Comparison of ENCODE assay signal across 8 cellular contexts in the genomic region with DNA sequence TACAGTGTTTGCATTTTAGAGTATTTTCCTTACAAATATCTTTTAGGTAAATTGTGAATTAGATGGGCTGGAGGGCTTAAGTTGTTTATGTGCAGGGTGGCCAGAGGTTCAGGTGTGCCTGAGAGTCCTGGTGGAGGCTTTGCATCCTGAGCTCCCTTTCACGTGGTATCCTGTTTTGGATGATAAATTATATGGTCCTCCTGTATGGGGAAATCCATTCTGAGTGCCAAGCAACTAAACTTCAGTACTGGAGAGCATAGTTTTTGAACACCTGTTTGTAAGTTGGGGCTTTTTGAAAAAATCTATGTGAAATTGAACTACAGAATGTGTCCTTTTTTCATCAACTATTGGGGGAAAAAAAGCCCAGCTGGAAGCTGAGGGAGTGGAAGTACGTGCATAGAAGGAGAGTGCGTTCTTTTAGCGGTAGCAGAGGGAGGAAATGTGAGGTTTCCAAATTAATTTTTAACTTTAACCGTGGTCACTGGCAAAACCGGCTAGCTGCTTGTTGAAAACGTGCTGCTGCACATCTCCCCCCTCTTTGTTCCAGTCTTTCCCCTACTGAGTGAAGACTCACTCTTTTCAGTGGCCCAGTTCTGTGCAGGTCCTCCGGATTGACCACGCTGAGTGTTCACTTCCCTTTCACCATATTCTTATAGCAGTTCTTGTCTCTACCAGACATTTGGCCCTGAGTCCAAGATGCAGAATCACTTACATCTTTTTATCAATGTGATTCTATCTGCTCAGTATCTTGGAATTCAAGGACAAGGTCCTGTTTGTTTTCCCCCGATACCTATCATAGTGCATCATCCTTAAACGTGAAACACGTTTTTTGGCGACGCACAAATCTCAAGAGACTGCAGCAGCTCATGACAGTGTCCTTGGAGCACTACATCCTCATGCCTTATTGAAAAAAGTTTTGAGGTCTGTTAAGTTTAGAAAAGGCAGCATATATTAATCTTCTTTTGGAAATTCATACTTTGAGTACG. TPM values are rescaled to one million over a fixed set of nuclear protein-coding genes. Genes with fewer than 3 reads are reported as not detected.
DNase-seq lines count a peak whose midpoint lies in the region; ATAC-seq lines count a peak whose summit lies in the region.

No MANE protein-coding gene starts in this region.

- peak; percentile 70 for ATAC-seq in GM18511 (IDR thresholded peaks at IDR 0.05; ENCODE audit: unreplicated experiment)
- ATAC-seq in GM21786 (IDR thresholded peaks at IDR 0.05; ENCODE audit: unreplicated experiment), result peak; percentile 46
- no peak for ATAC-seq in T-helper 17 cell
- no peak for ATAC-seq in naive B cell (ENCODE audit: low read depth in 2 of 2)
- no peak for ATAC-seq in GM19455 (IDR thresholded peaks at IDR 0.05; ENCODE audit: unreplicated experiment)

- H3K9me3 ChIP-seq in T-helper 17 cell (ENCODE audit: control insufficient read depth, low read length, poor library complexity, severe bottlenecking), result no peaks in the 10 kb centered on the region
- H3K9me3 ChIP-seq in SJCRH30 (replicated peaks), result no peaks in the 10 kb centered on the region

- peak overlapping the region; percentile 77 for H3K27ac Mint-ChIP-seq in T-helper 17 cell
- peak overlapping the region; percentile 35 to 87 (median 53) for H3K27ac Mint-ChIP-seq in naive B cell

- H3K4me3 Mint-ChIP-seq in T-helper 17 cell (peak overlapping the region; percentile 21), naive B cell (peak overlapping the region in 1 of 8 donors; percentile 37)

- DNase-seq in T-helper 17 cell (no peak), naive B cell (no peak), DMS153 (lab: John Stamatoyannopoulos, UW) (no peak), SJCRH30 (no peak)
- no peak for DNase-seq in activated CD4-positive, alpha-beta T cell treated with anti-CD3 and anti-CD28 coated beads, Interleukin-2, amount 50 U/mL, for 48 hours

- H3K27ac ChIP-seq in SJCRH30, result no peak overlapping the region

- H3K36me3 ChIP-seq in SJCRH30, result peaks cover 75% of the 10 kb centered on the region

- H3K27me3 ChIP-seq in SJCRH30, result no peaks in the 10 kb centered on the region

- H3K27me3 Mint-ChIP-seq in T-helper 17 cell (no peaks in the 10 kb centered on the region), naive B cell (no peaks in the 10 kb centered on the region)

- no peaks in the 10 kb centered on the region for H3K4me1 ChIP-seq in SJCRH30

- no peaks in the 10 kb centered on the region for H3K36me3 Mint-ChIP-seq in T-helper 17 cell (ENCODE audit: low read depth)
- H3K36me3 Mint-ChIP-seq in naive B cell, result peaks cover 7 to 10% of the 10 kb centered on the region in 2 donors

- peaks cover 26% of the 10 kb centered on the region for H3K4me1 Mint-ChIP-seq in T-helper 17 cell
- peaks cover 0 to 4% (median 0%) of the 10 kb centered on the region in 3 donors for H3K4me1 Mint-ChIP-seq in naive B cell

- H3K9me3 Mint-ChIP-seq in naive B cell, result no peaks in the 10 kb centered on the region

- no peak overlapping the region for H3K4me3 ChIP-seq in SJCRH30

RNA-seq across cellular contexts. Expression of gene CNOT11, which starts 15.3 kb away (rescaled TPM):
- total RNA-seq in T-helper 17 cell, result 10 to 100 TPM; 48.3 to 48.5 TPM
- polyA plus RNA-seq in naive B cell (ENCODE audit: low read depth in 6 of 6), result 10 to 100 TPM; 41.2 to 51.9 (median 45.8) TPM
- total RNA-seq in SJCRH30 (2014; rRNA removed; shearing (Covaris generic)), result 70.1 and 74.3 TPM in 2 replicates

RNA-seq across cellular contexts. Expression of gene RNF149, which starts 40.5 kb away (rescaled TPM):
- 100 to 1,000 TPM; 180 to 185 TPM for total RNA-seq in T-helper 17 cell
- 10 to 100 TPM; 13.2 to 27.1 (median 18.3) TPM for polyA plus RNA-seq in naive B cell (ENCODE audit: low read depth in 6 of 6)
- 23.1 and 33.3 TPM in 2 replicates for total RNA-seq in SJCRH30 (2014; rRNA removed; shearing (Covaris generic))

Comparison
In these comparisons a context has a peak if more than half of its experiments do, and no peak if none do; other contexts are left out.
1. ATAC-seq: peak in GM18511 (single experiment) and GM21786 (single experiment); none in T-helper 17 cell (single experiment), naive B cell (0 of 2) and GM19455 (single experiment).